ENCODE assay signal across 19 cellular contexts in genomic region chr9:86471501-86471900, GRCh38.
DNase-seq lines count a peak whose midpoint lies in the region; TF ChIP-seq lines count a peak whose summit lies in the region.
"Had no signal": no experiment of that assay in that cellular context is flagged by ENCODE, and none has a peak within 500 bp of the region (broad histone marks: within the 10 kb centered on the region; RNA-seq: fewer than 3 reads in every experiment).

No MANE protein-coding gene starts in this region.

- TF ChIP-seq CTCF in endodermal cell (conservative IDR thresholded peaks at IDR 0.05) (peak; percentile 21), osteoblast (IDR thresholded peaks at IDR 0.05; ENCODE audit: extremely low read depth, low read depth, low read length) (no peak), GM13977 (IDR thresholded peaks at IDR 0.05; ENCODE audit: extremely low read depth, insufficient read depth, missing control alignments) (no peak)

- H3K36me3 ChIP-seq in endodermal cell (ENCODE audit: control insufficient read depth, insufficient read depth, low read length) (no peaks in the 10 kb centered on the region), osteoblast (ENCODE audit: insufficient read depth, low read length) (no peaks in the 10 kb centered on the region)
- H3K36me3 ChIP-seq: BLaER1 had no signal

- no peak overlapping the region for H3K27ac ChIP-seq in endodermal cell (ENCODE audit: low read depth, low read length)
- no peak overlapping the region for H3K27ac ChIP-seq in osteoblast (ENCODE audit: low read depth, low read length)
- H3K27ac ChIP-seq: 22Rv1, BLaER1, C4-2B had no signal

- H3K27me3 ChIP-seq in endodermal cell (ENCODE audit: control insufficient read depth, insufficient read depth, low read length, poor library complexity, severe bottlenecking) (no peaks in the 10 kb centered on the region), osteoblast (ENCODE audit: insufficient read depth, low read length) (no peaks in the 10 kb centered on the region)
- H3K27me3 ChIP-seq: BLaER1 had no signal

- H3K9me3 ChIP-seq in endodermal cell (ENCODE audit: control insufficient read depth, low read length) (no peaks in the 10 kb centered on the region), osteoblast (ENCODE audit: low read depth, low read length) (no peaks in the 10 kb centered on the region)
- H3K9me3 ChIP-seq: BLaER1 had no signal

- H3K9ac ChIP-seq in endodermal cell (ENCODE audit: extremely low read depth, low read length, poor library complexity, severe bottlenecking) = no peak overlapping the region
- H3K9ac ChIP-seq: BLaER1 had no signal

- H3K9me3 Mint-ChIP-seq in endodermal cell = no peaks in the 10 kb centered on the region
- H3K9me3 Mint-ChIP-seq: CD8-positive, alpha-beta memory T cell; GM23338; H9 had no signal

- H2AFZ ChIP-seq in osteoblast (ENCODE audit: low read length) = no peak overlapping the region

- no peaks in the 10 kb centered on the region for H3K4me1 Mint-ChIP-seq in endodermal cell
- H3K4me1 Mint-ChIP-seq: B cell; CD4-positive, CD25-positive, alpha-beta regulatory T cell; CD8-positive, alpha-beta memory T cell had no signal

- H3K4me1 ChIP-seq in endodermal cell (ENCODE audit: control insufficient read depth, insufficient read depth, low read length) (no peaks in the 10 kb centered on the region), osteoblast (ENCODE audit: insufficient read depth, low read length) (no peaks in the 10 kb centered on the region)
- H3K4me1 ChIP-seq: BLaER1 had no signal

- no peaks in the 10 kb centered on the region for H4K20me1 ChIP-seq in osteoblast (ENCODE audit: insufficient read depth, low read length)
- H4K20me1 ChIP-seq: BLaER1 had no signal

- H3K79me2 ChIP-seq in osteoblast (ENCODE audit: insufficient read depth, low read length) = no peaks in the 10 kb centered on the region

- H3K36me3 Mint-ChIP-seq in endodermal cell (ENCODE audit: low read depth) = no peaks in the 10 kb centered on the region
- H3K36me3 Mint-ChIP-seq: CD4-positive, CD25-positive, alpha-beta regulatory T cell had no signal

- no peak overlapping the region for H3K4me2 ChIP-seq in osteoblast (ENCODE audit: insufficient read depth, low read length)
- H3K4me2 ChIP-seq: BLaER1, GM23338 had no signal

- no peak overlapping the region for H3K4me3 Mint-ChIP-seq in endodermal cell
- H3K4me3 Mint-ChIP-seq: B cell; CD8-positive, alpha-beta memory T cell; GM23338; H9 had no signal

- H3K27me3 Mint-ChIP-seq in endodermal cell (ENCODE audit: insufficient read depth) = no peaks in the 10 kb centered on the region

- in situ Hi-C loops in GM13977 (cut with MboI; ENCODE audit: low pct_unique_long_range_greater_than_20kb, low sequenced_read_pairs, unreplicated experiment) = no loop called here

- H3K27ac Mint-ChIP-seq in endodermal cell = no peak overlapping the region
- H3K27ac Mint-ChIP-seq: B cell; CD4-positive, CD25-positive, alpha-beta regulatory T cell; CD8-positive, alpha-beta memory T cell; GM23338; H9 had no signal

- DNase-seq in NCI-H1105 treated with DMSO at 0.1 percent for 48 hours (lab: John Stamatoyannopoulos, UW) = peak; percentile 20
- no peak for DNase-seq in NCI-H1105 (lab: John Stamatoyannopoulos, UW)
- DNase-seq in endodermal cell = no peak
- DNase-seq in osteoblast (ENCODE audit: insufficient read length, low spot score, missing footprints) = peak; percentile 34
- DNase-seq in GM13977 (ENCODE audit: low spot score) = no peak
- DNase-seq in superior temporal gyrus (ENCODE audit: extremely low spot score) = no peak
- DNase-seq: CD4-positive, CD25-positive, alpha-beta regulatory T cell; CD8-positive, alpha-beta memory T cell; DMS 273 treated with DMSO at 0.1 percent for 48 hours; DMS79; EL; GDM1; H9 had no signal

- no peak overlapping the region for H3K4me3 ChIP-seq in endodermal cell (ENCODE audit: low read length)
- no peak overlapping the region for H3K4me3 ChIP-seq in osteoblast (ENCODE audit: insufficient read depth, low read length)
- H3K4me3 ChIP-seq: BLaER1, GM12878, GM23338 had no signal

Comparison
In these comparisons a context has a peak if more than half of its experiments do, and no peak if none do; other contexts are left out.
1. DNase-seq: peak in NCI-H1105 treated with DMSO at 0.1 percent for 48 hours (single experiment) and osteoblast (single experiment); none in NCI-H1105 (single experiment), endodermal cell (single experiment), GM13977 (single experiment) and superior temporal gyrus (single experiment).